ENCODE assay signal across 8 cellular contexts in genomic region chrX:111511477-111511876, GRCh38.
DNase-seq lines count a peak whose midpoint lies in the region; ATAC-seq lines count a peak whose summit lies in the region.

TSS of gene SERTM2 (plus strand) at chrX:111511645. CDS start at chrX:111518858, 7,213 bp downstream.

- peak; percentile 75 for ATAC-seq in GM18858 (IDR thresholded peaks at IDR 0.05; ENCODE audit: unreplicated experiment)
- peak; percentile 84 for ATAC-seq in HG02610 (IDR thresholded peaks at IDR 0.05; ENCODE audit: unreplicated experiment)
- no peak for ATAC-seq in GM19328 (IDR thresholded peaks at IDR 0.05; ENCODE audit: unreplicated experiment)

- DNase-seq in NOMO-1 (lab: John Stamatoyannopoulos, UW; ENCODE audit: unreplicated experiment in 2 of 2) (peak; percentile 54 to 81), islet precursor cell (peak; percentile 74), GM03348 (ENCODE audit: low spot score) (no peak)
- DNase-seq in activated CD4-positive, alpha-beta T cell treated with anti-CD3 and anti-CD28 coated beads, Interleukin-2, amount 50 U/mL, for 48 hours, result no peak
- DNase-seq in activated CD4-positive, CD25-positive, alpha-beta regulatory T cell (lab: John Stamatoyannopoulos, UW), result no peak

Comparison
In these comparisons a context has a peak if more than half of its experiments do, and no peak if none do; other contexts are left out.
1. DNase-seq: peak in NOMO-1 (2 of 2) and islet precursor cell (single experiment); none in activated CD4-positive, alpha-beta T cell treated with anti-CD3 and anti-CD28 coated beads, Interleukin-2, amount 50 U/mL, for 48 hours (0 of 2), GM03348 (single experiment) and activated CD4-positive, CD25-positive, alpha-beta regulatory T cell (0 of 4).